8 cellular contexts compared by ENCODE assay signal in genomic region chr4:8468746-8469535, GRCh38. TPM values are rescaled to one million over a fixed set of nuclear protein-coding genes. Genes with fewer than 3 reads are reported as not detected.
A peak's percentile ranks its signal among the peaks of the same experiment; 100 is the strongest.
DNase-seq lines count a peak whose midpoint lies in the region; ATAC-seq, FAIRE-seq and TF ChIP-seq lines count a peak whose summit lies in the region.

No MANE protein-coding gene starts in this region.

- intact Hi-C loops in CD8-positive, alpha-beta T cell (cut with DNase I, micrococcal nuclease), result loop anchor here in 1 of 2 experiments (5.0 kb wide), 1 partner anchor 448 kb away; no protein-coding TSS in a partner anchor

- H3K27ac ChIP-seq in CD8-positive, alpha-beta T cell (ENCODE audit: low read depth, low read length), result no peak overlapping the region
- H3K27ac ChIP-seq in astrocyte (ENCODE audit: low read depth, low read length), result no peak overlapping the region

- H3K27me3 Mint-ChIP-seq in CD8-positive, alpha-beta T cell (ENCODE audit: low read depth), result no peaks in the 10 kb centered on the region
- H3K27me3 Mint-ChIP-seq in astrocyte (ENCODE audit: low read depth, unreplicated experiment), result no peaks in the 10 kb centered on the region

- peaks cover 3% of the 10 kb centered on the region for H3K36me3 ChIP-seq in CD8-positive, alpha-beta T cell (ENCODE audit: insufficient read depth, low read length)
- H3K36me3 ChIP-seq in astrocyte (ENCODE audit: insufficient read depth, low read length), result peaks cover 21% of the 10 kb centered on the region

- peaks cover 64% of the 10 kb centered on the region for H3K36me3 Mint-ChIP-seq in CD8-positive, alpha-beta T cell
- H3K36me3 Mint-ChIP-seq in astrocyte (ENCODE audit: low read depth, unreplicated experiment), result peaks cover 12% of the 10 kb centered on the region

- no peak overlapping the region for H3K27ac Mint-ChIP-seq in CD8-positive, alpha-beta T cell
- H3K27ac Mint-ChIP-seq in astrocyte (ENCODE audit: unreplicated experiment), result no peak overlapping the region

- peak; percentile 62 for TF ChIP-seq CTCF in CD8-positive, alpha-beta T cell (IDR thresholded peaks at IDR 0.05)
- peak; percentile 85 for TF ChIP-seq CTCF in astrocyte (IDR thresholded peaks at IDR 0.05; ENCODE audit: insufficient read depth, low read depth, low read length)

- H4K20me1 ChIP-seq in astrocyte (ENCODE audit: insufficient read depth, low read length), result peaks cover 32% of the 10 kb centered on the region

- H3K79me2 ChIP-seq in astrocyte (ENCODE audit: insufficient read depth, low read length), result no peaks in the 10 kb centered on the region

- no peak overlapping the region for H2AFZ ChIP-seq in astrocyte (ENCODE audit: low read depth, low read length)

- H3K27me3 ChIP-seq in CD8-positive, alpha-beta T cell (ENCODE audit: insufficient read depth, low read length), result no peaks in the 10 kb centered on the region
- no peaks in the 10 kb centered on the region for H3K27me3 ChIP-seq in astrocyte (ENCODE audit: insufficient read depth, low read length)

- H3K9me3 ChIP-seq in CD8-positive, alpha-beta T cell (ENCODE audit: low read length), result no peaks in the 10 kb centered on the region
- H3K9me3 ChIP-seq in astrocyte (ENCODE audit: insufficient read depth, low read depth, low read length), result no peaks in the 10 kb centered on the region

- peak in 6 of 7 experiments; percentile 11 to 58 (median 38) for DNase-seq in CD8-positive, alpha-beta T cell
- peak; percentile 83 for DNase-seq in HuH-7.5 (ENCODE audit: low spot score)
- peak; percentile 14 for DNase-seq in SW480 (ENCODE audit: low spot score)
- DNase-seq in astrocyte (ENCODE audit: low read depth), result peak; percentile 8
- DNase-seq in hypothalamus (lab: John Stamatoyannopoulos, UW), result peak in 39 of 51 donors; percentile 3 to 69 (median 36)
- DNase-seq in smooth muscle cell of the brain vasculature (ENCODE audit: low read depth, low spot score), result peak; percentile 37
- no peak for DNase-seq in GOT3 (lab: John Stamatoyannopoulos, UW)

- no peaks in the 10 kb centered on the region for H3K4me1 Mint-ChIP-seq in CD8-positive, alpha-beta T cell (ENCODE audit: low read depth)
- H3K4me1 Mint-ChIP-seq in astrocyte (ENCODE audit: low read depth, unreplicated experiment), result peaks cover 19% of the 10 kb centered on the region

- H3K4me3 ChIP-seq in CD8-positive, alpha-beta T cell (ENCODE audit: low read depth, low read length), result no peak overlapping the region
- H3K4me3 ChIP-seq in astrocyte (ENCODE audit: insufficient read depth, low read depth, low read length), result no peak overlapping the region

- H3K4me3 Mint-ChIP-seq in CD8-positive, alpha-beta T cell, result no peak overlapping the region
- no peak overlapping the region for H3K4me3 Mint-ChIP-seq in astrocyte (ENCODE audit: unreplicated experiment)

- peak; percentile 29 for FAIRE-seq in astrocyte (lab: Jason Lieb, UNC)

- ATAC-seq in CD8-positive, alpha-beta T cell, result peak; percentile 89
- peak; percentile 73 for ATAC-seq in GM19452 (IDR thresholded peaks at IDR 0.05; ENCODE audit: unreplicated experiment)

- H3K4me1 ChIP-seq in CD8-positive, alpha-beta T cell (ENCODE audit: insufficient read depth, low read length), result no peaks in the 10 kb centered on the region
- H3K4me1 ChIP-seq in astrocyte (ENCODE audit: insufficient read depth, low read length), result peaks cover 25% of the 10 kb centered on the region

- H3K4me2 ChIP-seq in astrocyte (ENCODE audit: low read length), result no peak overlapping the region

- H3K9ac ChIP-seq in astrocyte (ENCODE audit: low read length), result no peak overlapping the region

- H3K9me3 Mint-ChIP-seq in CD8-positive, alpha-beta T cell, result no peaks in the 10 kb centered on the region
- H3K9me3 Mint-ChIP-seq in astrocyte (ENCODE audit: unreplicated experiment), result no peaks in the 10 kb centered on the region

- CTCF ChIA-PET in CD8-positive, alpha-beta T cell (lab: Charles Lee), result interaction anchor here (0.9 to 1.4 kb wide), 4 partner anchors 12 to 73 kb away, joined by 3 to 7 read pairs (median 3); no protein-coding TSS in a partner anchor

- POLR2A ChIA-PET in CD8-positive, alpha-beta T cell (lab: Charles Lee), result no interaction called here

RNA-seq across cellular contexts. Expression of gene TRMT44, which starts 28.4 kb away (rescaled TPM):
- 10 to 100 TPM; 34.9 to 44.2 TPM for total RNA-seq in CD8-positive, alpha-beta T cell
- 12.2 and 18.0 TPM in 2 replicates for total RNA-seq in astrocyte

RNA-seq across cellular contexts. Expression of gene ACOX3, which starts 28.4 kb away (rescaled TPM):
- 1 to 10 TPM; 5.3 to 5.8 TPM for total RNA-seq in CD8-positive, alpha-beta T cell
- 45.6 and 54.6 TPM in 2 replicates for total RNA-seq in astrocyte
